22 cellular contexts compared by ENCODE assay signal in genomic region chr4:83440148-83440814, GRCh38. TPM values are rescaled to one million over a fixed set of nuclear protein-coding genes. Genes with fewer than 3 reads are reported as not detected.
DNase-seq lines count a peak whose midpoint lies in the region; ATAC-seq, FAIRE-seq and TF ChIP-seq lines count a peak whose summit lies in the region.
"Had no signal": no experiment of that assay in that cellular context is flagged by ENCODE, and none has a peak within 500 bp of the region (broad histone marks: within the 10 kb centered on the region; RNA-seq: fewer than 3 reads in every experiment).

No MANE protein-coding gene starts in this region.

- TF ChIP-seq CTCF in OCI-LY7 (conservative IDR thresholded peaks at IDR 0.05; ENCODE audit: low read length) (no peak), mammary epithelial cell (conservative IDR thresholded peaks at IDR 0.05 in 1 of 2, IDR thresholded peaks at IDR 0.05 in 1 of 2; ENCODE audit: extremely low read depth in 1 of 2, insufficient read depth in 1 of 2, low read depth in 1 of 2, low read length in 2 of 2) (no peak)

- peak overlapping the region; percentile 94 for H3K27ac ChIP-seq in OCI-LY7 (ENCODE audit: low read depth, low read length, poor library complexity, severe bottlenecking)
- no peak overlapping the region for H3K27ac ChIP-seq in mammary epithelial cell (ENCODE audit: insufficient read depth, low read depth, low read length)

- no peak overlapping the region for H3K4me3 Mint-ChIP-seq in memory B cell
- H3K4me3 Mint-ChIP-seq in effector memory CD8-positive, alpha-beta T cell, result no peak overlapping the region
- H3K4me3 Mint-ChIP-seq: CD4-positive, CD25-positive, alpha-beta regulatory T cell had no signal

- dilution Hi-C loops in mammary epithelial cell (cut with HindIII; ENCODE audit: low sequenced_read_pairs), result no loop called here

- CTCF ChIA-PET in OCI-LY7 (lab: Charles Lee; ENCODE audit: unreplicated experiment), result interaction anchor here (0.5 kb wide), 1 partner anchor 12 kb away, joined by 3 read pairs; no protein-coding TSS in a partner anchor
- CTCF ChIA-PET in mammary epithelial cell (lab: Charles Lee; ENCODE audit: low non-redundant PET), result no interaction called here

- DNase-seq in OCI-LY7 (ENCODE audit: low spot score) (peak; percentile 64), memory B cell (ENCODE audit: low spot score in 2 of 2) (no peak), SHP77 treated with DMSO at 0.1 percent for 48 hours (lab: John Stamatoyannopoulos, UW) (no peak), mammary epithelial cell (no peak)
- no peak for DNase-seq in effector memory CD8-positive, alpha-beta T cell
- DNase-seq: CD4-positive, CD25-positive, alpha-beta regulatory T cell; DND-41; HCEC 1CT; KG1; MG63; NCI-H1105; NCI-H1694 treated with DMSO at 0.1 percent for 48 hours; NCI-H446 treated with DMSO at 0.1 percent for 48 hours; NCI-H774; Right ventricle myocardium superior; T-helper 2 cell had no signal

- no peaks in the 10 kb centered on the region for H3K9me3 Mint-ChIP-seq in memory B cell
- H3K9me3 Mint-ChIP-seq in effector memory CD8-positive, alpha-beta T cell, result no peaks in the 10 kb centered on the region
- H3K9me3 Mint-ChIP-seq: CD4-positive, CD25-positive, alpha-beta regulatory T cell had no signal

- H3K4me2 ChIP-seq in OCI-LY7 (ENCODE audit: low read length), result peak overlapping the region; percentile 58
- no peak overlapping the region for H3K4me2 ChIP-seq in mammary epithelial cell (ENCODE audit: insufficient read depth, low read depth, low read length)

- H3K27me3 Mint-ChIP-seq in memory B cell, result no peaks in the 10 kb centered on the region
- H3K27me3 Mint-ChIP-seq in effector memory CD8-positive, alpha-beta T cell, result no peaks in the 10 kb centered on the region
- H3K27me3 Mint-ChIP-seq: CD4-positive, CD25-positive, alpha-beta regulatory T cell had no signal

- no peak overlapping the region for H3K9ac ChIP-seq in mammary epithelial cell (ENCODE audit: insufficient read depth, low read length)

- ATAC-seq in GM18861 (IDR thresholded peaks at IDR 0.05; ENCODE audit: unreplicated experiment) (peak; percentile 40), memory B cell (ENCODE audit: low read depth) (no peak), GM19395 (IDR thresholded peaks at IDR 0.05; ENCODE audit: unreplicated experiment) (no peak)
- no peak for ATAC-seq in effector memory CD8-positive, alpha-beta T cell (replicated peaks)
- ATAC-seq: Panc1, SK-N-SH treated with all-trans-retinoic acid at 6 μM for 48 hours had no signal

- peak overlapping the region; percentile 22 for H3K27ac Mint-ChIP-seq in memory B cell
- no peak overlapping the region for H3K27ac Mint-ChIP-seq in effector memory CD8-positive, alpha-beta T cell
- H3K27ac Mint-ChIP-seq: CD4-positive, CD25-positive, alpha-beta regulatory T cell had no signal

- H3K36me3 Mint-ChIP-seq in memory B cell, result peaks cover 28% of the 10 kb centered on the region
- H3K36me3 Mint-ChIP-seq in effector memory CD8-positive, alpha-beta T cell (ENCODE audit: insufficient read depth), result peaks cover 61% of the 10 kb centered on the region

- 63% methylated on average over 1 of the region's 1 CpG for WGBS in mammary epithelial cell (ENCODE audit: low coverage, missing lambda C conversion rate)

- H3K4me1 Mint-ChIP-seq in memory B cell, result peaks cover 11% of the 10 kb centered on the region
- H3K4me1 Mint-ChIP-seq in effector memory CD8-positive, alpha-beta T cell (ENCODE audit: low read depth in 2 of 2), result peaks cover 0 to 5% of the 10 kb centered on the region in 2 donors

- H3K9me2 ChIP-seq in OCI-LY7 (ENCODE audit: insufficient read depth, low read length), result no peaks in the 10 kb centered on the region

- no peaks in the 10 kb centered on the region for H3K9me3 ChIP-seq in OCI-LY7 (ENCODE audit: low read length)
- H3K9me3 ChIP-seq in mammary epithelial cell (replicated peaks; ENCODE audit: insufficient read depth, low read length), result no peaks in the 10 kb centered on the region
- H3K9me3 ChIP-seq: MG63 had no signal

- BruUV-seq in OCI-LY7 (replicated peaks; lab: Mats Ljungman, UMichigan), result TSS peak; percentile 62
- BruUV-seq in mammary epithelial cell (replicated peaks; lab: Mats Ljungman, UMichigan), result no TSS peak

- H3K4me3 ChIP-seq in OCI-LY7 (ENCODE audit: low read depth, low read length, poor library complexity, severe bottlenecking) (peak overlapping the region; percentile 29), mammary epithelial cell (replicated peaks in 1 of 3; ENCODE audit: insufficient read depth in 1 of 3, low read depth in 2 of 3, low read length in 3 of 3) (no peak overlapping the region)
- H3K4me3 ChIP-seq: MG63 had no signal

- peak overlapping the region; percentile 22; the same call in 1 of the 2 replicates for H2AFZ ChIP-seq in OCI-LY7 (ENCODE audit: low read length)
- no peak overlapping the region for H2AFZ ChIP-seq in mammary epithelial cell (ENCODE audit: low read depth, low read length)

- POLR2A ChIA-PET in OCI-LY7 (lab: Charles Lee), result interaction anchor here (0.6 to 6.0 kb wide), 10 partner anchors 8 to 49 kb away, joined by 3 to 66 read pairs (median 4); partner anchors contain the start of genes HELQ and MRPS18C

- H3K4me1 ChIP-seq in OCI-LY7 (ENCODE audit: insufficient read depth, low read length, poor library complexity, severe bottlenecking) (peaks cover 55% of the 10 kb centered on the region), mammary epithelial cell (ENCODE audit: insufficient read depth, low read length) (no peaks in the 10 kb centered on the region)

- H4K20me1 ChIP-seq in OCI-LY7 (ENCODE audit: insufficient read depth, low read length) (no peaks in the 10 kb centered on the region), mammary epithelial cell (ENCODE audit: insufficient read depth, low read length) (no peaks in the 10 kb centered on the region)

- FAIRE-seq in A204.1 (lab: Jason Lieb, UNC), result peak; percentile 73
- FAIRE-seq: D721Med had no signal

- intact Hi-C loops in OCI-LY7 (cut with micrococcal nuclease; ENCODE audit: unreplicated experiment), result no loop called here
- intact Hi-C loops in mammary epithelial cell (cut with micrococcal nuclease), result no loop called here

- peaks cover 88% of the 10 kb centered on the region for H3K36me3 ChIP-seq in OCI-LY7 (ENCODE audit: insufficient read depth, low read length)
- peaks cover 10% of the 10 kb centered on the region for H3K36me3 ChIP-seq in mammary epithelial cell (ENCODE audit: insufficient read depth, low read length)
- H3K36me3 ChIP-seq: MG63 had no signal

- H3K27me3 ChIP-seq in mammary epithelial cell (ENCODE audit: insufficient read depth, low read length), result no peaks in the 10 kb centered on the region
- H3K27me3 ChIP-seq: MG63 had no signal

- in situ Hi-C loops in mammary epithelial cell (cut with MboI; ENCODE audit: low sequenced_read_pairs in 2 of 2), result no loop called here

- H3K79me2 ChIP-seq in OCI-LY7 (ENCODE audit: insufficient read depth, low read depth, low read length) (peaks cover 40% of the 10 kb centered on the region), mammary epithelial cell (ENCODE audit: insufficient read depth, low read length) (no peaks in the 10 kb centered on the region)

RNA-seq across cellular contexts. Expression of gene HELQ, which starts 15.3 kb away (rescaled TPM):
- total RNA-seq in OCI-LY7 (2014; rRNA removed; shearing (Covaris generic)), result 63.3 and 67.1 TPM in 2 replicates
- total RNA-seq in OCI-LY7 (2022) (66.3 and 70.4 TPM in 2 replicates), mammary epithelial cell (10 to 100 TPM; 13.4 to 16.0 TPM)
- 6.3 TPM for polyA plus RNA-seq in mammary epithelial cell
- 19.3 TPM for polyA minus RNA-seq in mammary epithelial cell

RNA-seq across cellular contexts. Expression of gene MRPS18C, which starts 15.6 kb away (rescaled TPM):
- total RNA-seq in OCI-LY7 (2014; rRNA removed; shearing (Covaris generic)), result 38.1 and 41.4 TPM in 2 replicates
- total RNA-seq in OCI-LY7 (2022) (98.1 and 104 TPM in 2 replicates), mammary epithelial cell (10 to 100 TPM; 10.8 to 59.5 TPM)
- 23.3 TPM for polyA plus RNA-seq in mammary epithelial cell
- 42.2 TPM for polyA minus RNA-seq in mammary epithelial cell

RNA-seq across cellular contexts. Expression of gene ABRAXAS1, which starts 44.6 kb away (rescaled TPM):
- total RNA-seq in OCI-LY7 (2014; rRNA removed; shearing (Covaris generic)), result 17.7 and 24.4 TPM in 2 replicates
- total RNA-seq in OCI-LY7 (2022) (26.5 and 28.4 TPM in 2 replicates), mammary epithelial cell (1 to 10 TPM; 5.2 to 6.7 TPM)
- polyA plus RNA-seq in mammary epithelial cell, result 2.5 TPM
- polyA minus RNA-seq in mammary epithelial cell, result 0.36 TPM
